Comparison of ENCODE assay signal across 8 cellular contexts in genomic region chr10:102713814-102714620, GRCh38. TPM values are rescaled to one million over a fixed set of nuclear protein-coding genes. Genes with fewer than 3 reads are reported as not detected.
A peak's percentile ranks its signal among the peaks of the same experiment; 100 is the strongest.
DNase-seq lines count a peak whose midpoint lies in the region; ATAC-seq and TF ChIP-seq lines count a peak whose summit lies in the region.

TSS of gene ARL3 (minus strand) at chr10:102714397. CDS start at chr10:102714275, 122 bp downstream.

- H3K79me2 ChIP-seq in PC-3 (ENCODE audit: low read length), result peaks cover 19% of the 10 kb centered on the region; the same call in 1 of the 2 replicates

- H3K27me3 Mint-ChIP-seq in activated T-cell treated with anti-CD3 and anti-CD28 coated beads, Interleukin-2, amount 50 U/mL, for 24 hours, result no peaks in the 10 kb centered on the region

- peak within 1 kb of the TSS; percentile 85 for H3K4me3 Mint-ChIP-seq in activated T-cell treated with anti-CD3 and anti-CD28 coated beads, Interleukin-2, amount 50 U/mL, for 24 hours

- H3K9me3 ChIP-seq in PC-3 (ENCODE audit: low read length) (no peaks in the 10 kb centered on the region), muscle layer of colon (ENCODE audit: low read length) (no peaks in the 10 kb centered on the region)

- H3F3A ChIP-seq in PC-3 (ENCODE audit: low read length, unreplicated experiment), result no peaks in the 10 kb centered on the region

- peak within 1 kb of the TSS; percentile 95 for H3K4me3 ChIP-seq in Jurkat, Clone E6-1 (ENCODE audit: low read length)
- H3K4me3 ChIP-seq in PC-3 (ENCODE audit: low read length) (peak within 1 kb of the TSS; percentile 79), muscle layer of colon (ENCODE audit: low read depth in 1 of 2, low read length in 2 of 2) (peak within 1 kb of the TSS; percentile 90 to 92)

- intact Hi-C loops in PC-3 (cut with micrococcal nuclease), result loop anchor here (2.0 to 5.0 kb wide), 3 partner anchors 37 to 212 kb away; partner anchors contain the start of genes ACTR1A and SUFU

- TF ChIP-seq CTCF in PC-3 (conservative IDR thresholded peaks at IDR 0.05; ENCODE audit: low read depth, low read length), result 0 out of 2 replicates have a peak, but pooled peaks have one; percentile 27

- ATAC-seq in GM21619 (IDR thresholded peaks at IDR 0.05; ENCODE audit: unreplicated experiment) (peak; percentile 71), PC-3 (peak; percentile 89), esophagus mucosa (peak; percentile 99)

- no peaks in the 10 kb centered on the region for H3K9me2 ChIP-seq in PC-3 (replicated peaks; ENCODE audit: low read length)

- no peaks in the 10 kb centered on the region for H3K27me3 ChIP-seq in PC-3 (ENCODE audit: low read length)
- H3K27me3 ChIP-seq in muscle layer of colon (ENCODE audit: control insufficient read depth in 1 of 2, insufficient read depth in 2 of 2, low read length in 2 of 2), result no peaks in the 10 kb centered on the region

- H3K27ac ChIP-seq in PC-3 (ENCODE audit: low read length) (0 out of 2 replicates have a peak within 1 kb of the TSS, but pooled peaks have one; percentile 34), muscle layer of colon (ENCODE audit: low read depth, low read length) (peak within 1 kb of the TSS; percentile 89)

- peak within 1 kb of the TSS; percentile 94 for H2AFZ ChIP-seq in PC-3 (ENCODE audit: low read length)

- CTCF ChIA-PET in PC-3 (lab: Charles Lee), result interaction anchor here (1.2 kb wide), 1 partner anchor 45 kb away, joined by 4 read pairs; no protein-coding TSS in a partner anchor

- no peaks in the 10 kb centered on the region for H3K9me3 Mint-ChIP-seq in activated T-cell treated with anti-CD3 and anti-CD28 coated beads, Interleukin-2, amount 50 U/mL, for 24 hours

- no peaks in the 10 kb centered on the region for H4K20me1 ChIP-seq in PC-3 (ENCODE audit: low read length)

- no TSS peak for BruUV-seq in PC-3 (replicated peaks; lab: Mats Ljungman, UMichigan)

- H3K9ac ChIP-seq in PC-3 (ENCODE audit: low read length) (peak within 1 kb of the TSS; percentile 89), muscle layer of colon (ENCODE audit: low read length) (peak within 1 kb of the TSS; percentile 61)

- peak within 1 kb of the TSS; percentile 93 for H3K27ac Mint-ChIP-seq in activated T-cell treated with anti-CD3 and anti-CD28 coated beads, Interleukin-2, amount 50 U/mL, for 24 hours

- DNase-seq in DMS53 treated with DMSO at 0.1 percent for 48 hours (lab: John Stamatoyannopoulos, UW; ENCODE audit: unreplicated experiment) (peak; percentile 96), PC-3 (peak; percentile 98)
- DNase-seq in Jurkat, Clone E6-1 (ENCODE audit: low read depth, low spot score), result peak; percentile 96
- peak; percentile 98 for DNase-seq in activated T-cell treated with anti-CD3 and anti-CD28 coated beads, Interleukin-2, amount 50 U/mL, for 24 hours
- peak; percentile 88 to 89 for DNase-seq in stimulated activated CD8-positive, alpha-beta memory T cell treated with anti-CD3 and anti-CD28 coated beads, Interleukin-7, amount 100 ng/mL, for 1 hour (ENCODE audit: low read depth in 2 of 2)

- H3K4me2 ChIP-seq in PC-3 (ENCODE audit: low read length), result peak within 1 kb of the TSS; percentile 99

- H3K4me1 ChIP-seq in PC-3 (ENCODE audit: insufficient read depth, low read length) (peaks cover 18% of the 10 kb centered on the region), muscle layer of colon (ENCODE audit: insufficient read depth, low read length) (peaks cover 14% of the 10 kb centered on the region)

- peaks cover 53% of the 10 kb centered on the region for H3K36me3 Mint-ChIP-seq in activated T-cell treated with anti-CD3 and anti-CD28 coated beads, Interleukin-2, amount 50 U/mL, for 24 hours (ENCODE audit: low read depth)

- peaks cover 66% of the 10 kb centered on the region for H3K4me1 Mint-ChIP-seq in activated T-cell treated with anti-CD3 and anti-CD28 coated beads, Interleukin-2, amount 50 U/mL, for 24 hours (ENCODE audit: low read depth)

- H3K36me3 ChIP-seq in PC-3 (ENCODE audit: low read depth, low read length), result no peaks in the 10 kb centered on the region
- no peaks in the 10 kb centered on the region for H3K36me3 ChIP-seq in muscle layer of colon (ENCODE audit: insufficient read depth, low read length)

- POLR2A ChIA-PET in PC-3 (lab: Charles Lee; ENCODE audit: unreplicated experiment), result interaction anchor here (0.6 to 0.9 kb wide), 3 partner anchors 39 to 68 kb away, joined by 4 to 7 read pairs (median 4); no protein-coding TSS in a partner anchor

RNA-seq across cellular contexts. Expression of gene ARL3, which starts in this region (rescaled TPM):
- 12.0 TPM for polyA plus RNA-seq in Jurkat, Clone E6-1 (2012; ENCODE audit: insufficient read depth, insufficient read length)
- 2.5 and 2.8 TPM in 2 replicates for total RNA-seq in PC-3 (2014; rRNA removed)
- total RNA-seq in esophagus mucosa, result 3.3 TPM

Comparison
In these comparisons a context has a peak if more than half of its experiments do, and no peak if none do; other contexts are left out.
1. Peak in every context shown above with its lines: DNase-seq, ATAC-seq, H3K4me3 ChIP-seq and H3K27ac ChIP-seq.